ENCODE assay signal across 8 cellular contexts in genomic region chr19:49442793-49443365, GRCh38. TPM values are rescaled to one million over a fixed set of nuclear protein-coding genes. Genes with fewer than 3 reads are reported as not detected.
DNase-seq lines count a peak whose midpoint lies in the region; ATAC-seq and TF ChIP-seq lines count a peak whose summit lies in the region.

No MANE protein-coding gene starts in this region.

- H3K27me3 Mint-ChIP-seq in brain = peaks cover 57% of the 10 kb centered on the region

- H3K27ac ChIP-seq in iPS-18a (ENCODE audit: low read length) = no peak overlapping the region

- TF ChIP-seq CTCF in LNCaP clone FGC (IDR thresholded peaks at IDR 0.05; ENCODE audit: control insufficient read depth, extremely low read depth, insufficient read depth) (no peak), brain (conservative IDR thresholded peaks at IDR 0.05) (no peak)

- H3K27ac Mint-ChIP-seq in brain = peak overlapping the region; percentile 62 to 99 (median 76)

- peak overlapping the region; percentile 97 for H3K4me2 ChIP-seq in skeletal muscle satellite cell (ENCODE audit: low read length)

- H3K9ac ChIP-seq in iPS-18a (ENCODE audit: low read length) (peak overlapping the region; percentile 46), skeletal muscle satellite cell (ENCODE audit: low read depth, low read length) (peak overlapping the region; percentile 72)

- peaks cover 41% of the 10 kb centered on the region for H3K4me1 Mint-ChIP-seq in brain

- peaks cover 5% of the 10 kb centered on the region for H3K36me3 ChIP-seq in iPS-18a (ENCODE audit: control insufficient read depth, low read depth, low read length)
- H3K36me3 ChIP-seq in skeletal muscle satellite cell (ENCODE audit: insufficient read depth, low read length) = no peaks in the 10 kb centered on the region

- H3K4me3 ChIP-seq in LNCaP clone FGC (ENCODE audit: low read depth, low read length) (peak overlapping the region; percentile 57), iPS-18a (ENCODE audit: low read length) (peak overlapping the region; percentile 78), skeletal muscle satellite cell (ENCODE audit: low read length) (peak overlapping the region; percentile 76)

- H3K27me3 ChIP-seq in iPS-18a (ENCODE audit: control insufficient read depth, insufficient read depth, low read length) (peaks cover 44% of the 10 kb centered on the region), skeletal muscle satellite cell (ENCODE audit: control insufficient read depth, insufficient read depth, low read length) (peaks cover 43% of the 10 kb centered on the region)

- H3K9me3 Mint-ChIP-seq in brain = peaks cover 0 to 12% (median 0%) of the 10 kb centered on the region in 5 experiments

- no peaks in the 10 kb centered on the region for H3K9me3 ChIP-seq in iPS-18a (ENCODE audit: control insufficient read depth, low read depth, low read length)
- H3K9me3 ChIP-seq in skeletal muscle satellite cell (replicated peaks; ENCODE audit: low read length) = no peaks in the 10 kb centered on the region

- DNase-seq in DMS 273 (lab: John Stamatoyannopoulos, UW; ENCODE audit: unreplicated experiment) = peak; percentile 97
- peak; percentile 76 for DNase-seq in LNCaP clone FGC (ENCODE audit: low read depth)
- peak; percentile 70 to 82 for DNase-seq in SW 1271 (lab: John Stamatoyannopoulos, UW)

- H3K4me1 ChIP-seq in iPS-18a (ENCODE audit: control insufficient read depth, low read depth, low read length) (peaks cover 3% of the 10 kb centered on the region), skeletal muscle satellite cell (ENCODE audit: control insufficient read depth, insufficient read depth, low read length) (no peaks in the 10 kb centered on the region)

- ATAC-seq in GM21526 (IDR thresholded peaks at IDR 0.05; ENCODE audit: low FRiP score, unreplicated experiment) = peak; percentile 4
- no peak for ATAC-seq in HG03520 (IDR thresholded peaks at IDR 0.05; ENCODE audit: unreplicated experiment)

- H3K4me3 Mint-ChIP-seq in brain = peak overlapping the region; percentile 85 to 95 (median 88)

- H3K36me3 Mint-ChIP-seq in brain = no peaks in the 10 kb centered on the region

RNA-seq across cellular contexts. Expression of gene SLC17A7, which starts 1.6 kb away (rescaled TPM):
- polyA plus RNA-seq in brain (ENCODE audit: insufficient read depth, low read depth, low replicate concordance) = 132 TPM
- total RNA-seq in skeletal muscle satellite cell (2012; rRNA removed) = 0.25 and 0.44 TPM in 2 replicates

RNA-seq across cellular contexts. Expression of gene PIH1D1, which starts 8.7 kb away (rescaled TPM):
- 93.6 TPM for polyA plus RNA-seq in brain (ENCODE audit: insufficient read depth, low read depth, low replicate concordance)
- 101 and 113 TPM in 2 replicates for total RNA-seq in skeletal muscle satellite cell (2012; rRNA removed)

RNA-seq across cellular contexts. Expression of gene ALDH16A1, which starts 10.1 kb away (rescaled TPM):
- 17.3 TPM for polyA plus RNA-seq in brain (ENCODE audit: insufficient read depth, low read depth, low replicate concordance)
- 27.4 and 37.6 TPM in 2 replicates for total RNA-seq in skeletal muscle satellite cell (2012; rRNA removed)

RNA-seq across cellular contexts. Expression of gene GFY, which starts 17.7 kb away (rescaled TPM):
- polyA plus RNA-seq in brain (ENCODE audit: insufficient read depth, low read depth, low replicate concordance) = 0.97 TPM
- total RNA-seq in skeletal muscle satellite cell (2012; rRNA removed) = not detected in 2 replicates

RNA-seq across cellular contexts. Expression of gene PTH2, which starts 19.6 kb away (rescaled TPM):
- not detected for polyA plus RNA-seq in brain (ENCODE audit: insufficient read depth, low read depth, low replicate concordance)
- total RNA-seq in skeletal muscle satellite cell (2012; rRNA removed) = not detected in 2 replicates
